8 cellular contexts compared by ENCODE assay signal in the genomic region with DNA sequence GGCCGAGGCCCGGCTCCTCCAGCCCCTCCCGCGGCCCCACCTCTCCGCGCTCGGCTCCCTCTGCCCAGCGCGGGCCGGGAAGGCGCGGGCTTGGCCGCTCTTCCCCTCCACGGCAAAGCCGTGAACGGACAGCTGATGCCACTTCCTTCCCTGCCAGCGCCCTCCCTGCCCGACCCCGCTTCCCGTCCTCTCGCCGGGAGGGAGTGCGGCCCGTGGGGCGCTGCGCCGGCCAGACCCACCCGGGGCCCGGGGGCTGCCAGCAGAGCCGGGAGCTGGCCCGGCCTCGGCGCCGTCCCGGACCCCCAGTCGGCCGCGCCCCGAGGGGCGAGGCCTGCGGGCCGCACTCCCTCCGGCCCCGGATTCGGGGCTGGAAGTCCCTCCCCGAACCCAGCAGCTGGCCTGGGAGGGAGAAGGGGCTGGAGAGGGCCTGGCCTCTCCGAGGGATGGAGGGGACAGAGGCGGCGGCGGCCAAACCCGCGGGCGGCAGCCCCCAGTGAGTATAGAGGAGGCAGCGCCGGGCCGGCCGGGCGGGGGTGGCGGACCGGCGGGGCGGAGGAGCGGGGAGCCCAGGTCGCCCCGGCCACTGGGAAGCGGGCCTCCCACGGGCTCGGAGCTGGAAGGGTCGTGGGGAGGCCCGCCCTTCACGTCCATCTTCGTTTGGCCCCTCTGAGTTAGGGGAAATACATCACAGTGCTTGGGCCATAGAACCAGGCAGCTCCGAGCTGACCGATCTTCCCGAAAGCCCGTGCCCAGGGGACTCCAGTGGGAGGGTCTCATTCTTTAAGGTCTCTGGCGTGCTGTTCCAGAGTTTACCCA. TPM values are rescaled to one million over a fixed set of nuclear protein-coding genes. Genes with fewer than 3 reads are reported as not detected.
DNase-seq lines count a peak whose midpoint lies in the region; ATAC-seq and TF ChIP-seq lines count a peak whose summit lies in the region.

A gene with protein sequence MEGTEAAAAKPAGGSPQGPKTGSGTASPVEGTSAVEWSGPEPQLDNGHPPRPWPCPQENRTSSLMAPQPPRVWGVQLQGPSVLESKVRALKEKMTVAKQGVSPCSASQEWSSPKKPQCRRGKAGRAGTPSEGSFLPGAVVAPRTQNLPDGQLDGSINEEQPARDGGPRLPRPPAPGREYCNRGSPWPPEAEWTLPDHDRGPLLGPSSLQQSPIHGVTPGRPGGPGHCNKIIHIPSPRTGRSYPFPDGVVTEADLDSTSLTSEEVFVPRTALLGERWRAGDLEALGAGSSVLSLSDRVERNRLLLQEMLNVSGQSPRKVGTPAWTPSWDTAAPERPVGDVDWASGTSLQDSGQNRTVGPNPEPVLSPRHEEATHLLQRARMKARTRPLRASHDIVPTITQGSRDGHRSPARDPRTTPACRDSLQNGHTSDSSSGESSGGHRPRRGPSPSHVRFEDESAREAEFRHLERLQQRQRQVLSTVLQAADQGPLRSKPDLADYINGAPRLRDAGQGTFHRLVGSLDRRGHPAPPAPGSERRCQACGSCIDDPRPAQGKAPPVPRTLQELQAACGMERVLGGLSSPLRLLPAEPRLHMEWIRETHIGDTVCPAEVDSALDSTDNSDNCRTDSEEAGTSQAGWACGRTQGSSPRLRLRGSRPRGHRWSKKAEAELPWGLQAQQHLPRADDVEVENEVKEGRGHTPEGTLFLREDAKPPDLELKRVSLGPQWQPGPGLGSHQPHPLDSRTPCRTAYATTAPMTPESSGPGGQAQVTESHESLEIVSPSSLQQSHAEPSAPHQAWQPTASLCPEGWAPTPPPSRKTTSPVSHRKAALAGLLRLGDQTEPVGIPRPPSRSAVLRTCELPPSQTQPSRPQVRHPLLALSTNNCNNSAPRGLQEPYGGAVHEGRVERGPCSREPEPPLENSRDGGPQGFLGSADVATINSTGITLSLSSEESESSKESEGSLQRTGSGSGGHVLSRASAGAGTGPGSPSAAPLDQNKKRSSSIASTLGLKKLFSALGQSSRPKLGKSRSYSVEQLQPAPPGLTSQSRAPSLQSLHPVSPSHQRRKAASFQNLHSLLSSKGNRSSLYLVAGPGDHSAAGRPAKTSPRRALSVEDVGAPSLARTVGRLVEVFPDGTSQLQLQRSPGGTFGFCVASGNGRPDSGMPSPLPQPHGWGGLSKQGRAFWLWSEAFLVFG (plus strand): TSS at position 97 of the 816 bp plus-strand sequence. CDS start 347 bp downstream, at position 444.

- intact Hi-C loops in dendritic cell treated with granulocyte-macrophage colony-stimulating factor and Interleukin-4, amounts not matched to agents 40 ng/mL and 50 ng/mL, for 4 days (cut with micrococcal nuclease), result no loop called here

- WGBS in liver, result 14% methylated on average over 77 of the region's 77 CpGs

- no peak within 1 kb of the TSS for H3K9ac ChIP-seq in liver (ENCODE audit: low read depth in 1 of 2, low read length in 2 of 2)

- peaks cover 0 to 9% (median 6%) of the 10 kb centered on the region in 3 donors for H3K4me1 Mint-ChIP-seq in IgD-negative memory B cell
- H3K4me1 Mint-ChIP-seq in dendritic cell treated with granulocyte-macrophage colony-stimulating factor and Interleukin-4, amounts not matched to agents 40 ng/mL and 50 ng/mL, for 4 days (ENCODE audit: low read depth), result peaks cover 9% of the 10 kb centered on the region

- no peaks in the 10 kb centered on the region for H3K9me3 Mint-ChIP-seq in IgD-negative memory B cell
- no peaks in the 10 kb centered on the region for H3K9me3 Mint-ChIP-seq in dendritic cell treated with granulocyte-macrophage colony-stimulating factor and Interleukin-4, amounts not matched to agents 40 ng/mL and 50 ng/mL, for 4 days

- peaks cover 0 to 2% (median 0%) of the 10 kb centered on the region in 4 donors for H3K27me3 ChIP-seq in liver (ENCODE audit: control insufficient read depth in 4 of 4, insufficient read depth in 4 of 4, low read length in 3 of 4)

- H3K27ac ChIP-seq in liver (ENCODE audit: low read depth in 1 of 2, low read length in 2 of 2), result peak within 1 kb of the TSS; percentile 19 to 28

- peaks cover 40% of the 10 kb centered on the region for H3K27me3 Mint-ChIP-seq in IgD-negative memory B cell
- H3K27me3 Mint-ChIP-seq in dendritic cell treated with granulocyte-macrophage colony-stimulating factor and Interleukin-4, amounts not matched to agents 40 ng/mL and 50 ng/mL, for 4 days, result peaks cover 64% of the 10 kb centered on the region

- no peak for TF ChIP-seq CTCF in liver (IDR thresholded peaks at IDR 0.05; ENCODE audit: low read depth, low read length, missing input control)

- no peaks in the 10 kb centered on the region for H3K9me3 ChIP-seq in liver (ENCODE audit: control insufficient read depth in 4 of 4, low read length in 3 of 4)

- no peak for TF ChIP-seq RAD21 in liver (IDR thresholded peaks at IDR 0.05)

- peak within 1 kb of the TSS in 3 of 4 donors; percentile 52 to 59 (median 57) for H3K4me3 Mint-ChIP-seq in IgD-negative memory B cell
- H3K4me3 Mint-ChIP-seq in dendritic cell treated with granulocyte-macrophage colony-stimulating factor and Interleukin-4, amounts not matched to agents 40 ng/mL and 50 ng/mL, for 4 days, result peak within 1 kb of the TSS; percentile 63

- H3K27ac Mint-ChIP-seq in IgD-negative memory B cell, result no peak within 1 kb of the TSS
- no peak within 1 kb of the TSS for H3K27ac Mint-ChIP-seq in dendritic cell treated with granulocyte-macrophage colony-stimulating factor and Interleukin-4, amounts not matched to agents 40 ng/mL and 50 ng/mL, for 4 days

- ATAC-seq in GM19324 (IDR thresholded peaks at IDR 0.05; ENCODE audit: low FRiP score, unreplicated experiment), result no peak
- no peak for ATAC-seq in GM21390 (IDR thresholded peaks at IDR 0.05; ENCODE audit: unreplicated experiment)

- peak; percentile 91 for DNase-seq in GM03348 (ENCODE audit: low spot score)
- DNase-seq in superior temporal gyrus (ENCODE audit: extremely low spot score), result peak; percentile 18
- no peak for DNase-seq in NCI-H345 treated with DMSO at 0.1 percent for 48 hours (lab: John Stamatoyannopoulos, UW; ENCODE audit: unreplicated experiment)

- H3K4me1 ChIP-seq in liver (ENCODE audit: control insufficient read depth in 4 of 4, insufficient read depth in 4 of 4, low read length in 3 of 4), result peaks cover 3 to 14% (median 9%) of the 10 kb centered on the region in 4 donors

- H3K4me3 ChIP-seq in liver (ENCODE audit: low read depth in 1 of 3, low read length in 3 of 3), result peak within 1 kb of the TSS in 1 of 3 donors; percentile 57

- no peaks in the 10 kb centered on the region for H3K36me3 Mint-ChIP-seq in IgD-negative memory B cell
- no peaks in the 10 kb centered on the region for H3K36me3 Mint-ChIP-seq in dendritic cell treated with granulocyte-macrophage colony-stimulating factor and Interleukin-4, amounts not matched to agents 40 ng/mL and 50 ng/mL, for 4 days (ENCODE audit: low read depth)

- H3K36me3 ChIP-seq in liver (ENCODE audit: control insufficient read depth in 4 of 4, insufficient read depth in 3 of 4, low read depth in 1 of 4, low read length in 3 of 4), result no peaks in the 10 kb centered on the region

TF ChIP-seq in liver, 16 proteins besides CTCF, POLR2A, EP300 and RAD21:
- TF ChIP-seq, protein P1, sequence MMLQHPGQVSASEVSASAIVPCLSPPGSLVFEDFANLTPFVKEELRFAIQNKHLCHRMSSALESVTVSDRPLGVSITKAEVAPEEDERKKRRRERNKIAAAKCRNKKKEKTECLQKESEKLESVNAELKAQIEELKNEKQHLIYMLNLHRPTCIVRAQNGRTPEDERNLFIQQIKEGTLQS (IDR thresholded peaks at IDR 0.05), result no peak
- TF ChIP-seq RXRA (IDR thresholded peaks at IDR 0.05), result no peak
- TF ChIP-seq, protein P2, sequence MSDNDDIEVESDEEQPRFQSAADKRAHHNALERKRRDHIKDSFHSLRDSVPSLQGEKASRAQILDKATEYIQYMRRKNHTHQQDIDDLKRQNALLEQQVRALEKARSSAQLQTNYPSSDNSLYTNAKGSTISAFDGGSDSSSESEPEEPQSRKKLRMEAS (IDR thresholded peaks at IDR 0.05), result no peak
- TF ChIP-seq JUND (IDR thresholded peaks at IDR 0.05), result no peak
- TF ChIP-seq SP1 (IDR thresholded peaks at IDR 0.05), result no peak

RNA-seq across cellular contexts. Expression of the gene that starts here (rescaled TPM):
- polyA plus RNA-seq in IgD-negative memory B cell, result not detected
- 1 to 10 TPM in 1 of 2 donors, under 1 TPM in 1; 0.50 to 1.1 TPM for total RNA-seq in liver
- polyA plus RNA-seq in liver, result under 1 TPM; 0.21 to 0.29 TPM
